In the genomic region with DNA sequence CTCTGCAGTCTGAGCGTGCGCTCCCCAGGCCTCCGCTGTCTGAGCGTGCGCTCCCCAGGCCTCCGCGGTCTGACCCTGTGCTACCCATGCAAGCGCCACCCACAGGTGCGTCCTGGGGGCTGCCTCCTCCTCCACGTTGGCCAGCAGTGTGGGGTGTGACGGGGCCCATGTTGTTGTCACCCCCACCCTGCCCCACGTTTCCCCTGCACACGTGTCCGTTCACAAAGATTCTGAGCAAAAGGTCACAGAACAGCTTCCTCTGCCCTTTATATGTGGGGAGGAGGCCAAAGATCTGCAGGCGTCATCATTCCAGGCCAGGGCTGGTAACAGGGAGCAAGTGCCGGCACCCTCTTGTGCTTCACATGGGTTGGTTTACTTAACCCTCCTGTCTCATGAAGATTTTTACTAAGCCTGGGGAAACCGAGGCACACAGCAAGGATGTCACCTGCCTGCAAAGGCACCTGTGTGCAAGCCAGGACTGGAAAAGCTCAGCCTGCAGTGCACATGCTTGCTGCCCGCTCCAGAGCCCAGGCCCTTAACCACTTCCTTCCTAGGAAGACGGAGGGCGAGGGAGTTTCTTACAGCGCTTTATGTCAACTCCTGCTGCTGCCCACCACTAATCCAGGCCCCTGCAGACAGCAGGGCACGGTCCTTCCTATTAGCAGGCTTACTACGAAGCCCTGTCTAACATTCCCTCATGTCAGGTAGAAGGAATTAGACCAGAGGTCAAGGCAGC, we compare ENCODE assay signal across 13 cellular contexts. TPM values are rescaled to one million over a fixed set of nuclear protein-coding genes. Genes with fewer than 3 reads are reported as not detected.
DNase-seq lines count a peak whose midpoint lies in the region; ATAC-seq, FAIRE-seq and TF ChIP-seq lines count a peak whose summit lies in the region.
"Had no signal": no experiment of that assay in that cellular context is flagged by ENCODE, and none has a peak within 500 bp of the region (broad histone marks: within the 10 kb centered on the region; RNA-seq: fewer than 3 reads in every experiment).

No MANE protein-coding gene starts in this region.

- H3K36me3 Mint-ChIP-seq in activated naive CD8-positive, alpha-beta T cell treated with anti-CD3 and anti-CD28 coated beads for 36 hours: no peaks in the 10 kb centered on the region

- H3K9me3 ChIP-seq in HepG2 (ENCODE audit: low read length) (no peaks in the 10 kb centered on the region), breast epithelium (no peaks in the 10 kb centered on the region)

- H3K27ac Mint-ChIP-seq in activated naive CD8-positive, alpha-beta T cell treated with anti-CD3 and anti-CD28 coated beads for 36 hours: no peak overlapping the region

- H3K27me3 ChIP-seq in HepG2 (ENCODE audit: control insufficient read depth in 1 of 2, insufficient read depth in 2 of 2, low read length in 2 of 2) (no peaks in the 10 kb centered on the region; a peak in 1 of 5 replicates), breast epithelium (no peaks in the 10 kb centered on the region)

- no peak overlapping the region for H3K9ac ChIP-seq in HepG2 (ENCODE audit: insufficient read depth, low read depth, low read length)

- DNase-seq in Right ventricle myocardium superior (peak; percentile 60), cardiac septum (ENCODE audit: low spot score) (no peak), HepG2 (ENCODE audit: low spot score) (no peak), urothelium cell line (ENCODE audit: low spot score) (no peak), breast epithelium (ENCODE audit: low spot score in 2 of 2) (no peak), NCI-H2227 treated with DMSO at 0.1 percent for 48 hours (lab: John Stamatoyannopoulos, UW) (no peak)
- DNase-seq in activated naive CD8-positive, alpha-beta T cell treated with anti-CD3 and anti-CD28 coated beads for 36 hours: peak; percentile 32
- DNase-seq: activated naive CD4-positive, alpha-beta T cell; central memory CD4-positive, alpha-beta T cell; NCI-H1048; PC-3 had no signal

- H3K27ac ChIP-seq in HepG2 (ENCODE audit: extremely low read length, insufficient read depth, low read length) (no peak overlapping the region), breast epithelium (peak overlapping the region in 1 of 2 donors; percentile 90)

- in situ Hi-C loops in HepG2 (cut with HindIII; ENCODE audit: extremely low pct_ligation_motif_present, low pct_unique_long_range_greater_than_20kb): no loop called here

- no peak overlapping the region for H2AFZ ChIP-seq in HepG2 (ENCODE audit: low read length)

- H4K20me1 ChIP-seq in HepG2 (ENCODE audit: insufficient read depth, low read length): no peaks in the 10 kb centered on the region

- BruUV-seq in HepG2 (replicated peaks; lab: Mats Ljungman, UMichigan): no TSS peak

- no peak overlapping the region for H3K4me3 ChIP-seq in HepG2 (replicated peaks in 1 of 3; ENCODE audit: insufficient read depth in 1 of 3, low read depth in 2 of 3, low read length in 3 of 3)
- no peak overlapping the region for H3K4me3 ChIP-seq in breast epithelium

- TF ChIP-seq RAD21 in HepG2 (CRISPR knock-in tag; IDR thresholded peaks at IDR 0.05): no peak

- no peak for FAIRE-seq in HepG2 (lab: Jason Lieb, UNC)
- peak; percentile 77 for FAIRE-seq in urothelium cell line (lab: Jason Lieb, UNC)

- peaks cover 27% of the 10 kb centered on the region for H3K79me2 ChIP-seq in HepG2 (ENCODE audit: insufficient read depth, low read length)

- H3K4me1 ChIP-seq in HepG2 (ENCODE audit: insufficient read depth, low read length): peaks cover 49% of the 10 kb centered on the region
- H3K4me1 ChIP-seq in breast epithelium: peaks cover 21 to 23% of the 10 kb centered on the region in 2 donors

- TF ChIP-seq EP300 in HepG2 (IDR thresholded peaks at IDR 0.05; ENCODE audit: low read depth in 2 of 2, low read length in 2 of 2): no peak
- no peak for TF ChIP-seq EP300 in HepG2 (CRISPR knock-in tag; IDR thresholded peaks at IDR 0.05; ENCODE audit: borderline replicate concordance)

- WGBS in HepG2 (ENCODE audit: low lambda C conversion rate): 94% methylated on average over 16 of the region's 23 CpGs

- no peak for ATAC-seq in Right ventricle myocardium superior (ENCODE audit: poor library complexity)
- ATAC-seq in HepG2: no peak
- no peak for ATAC-seq in HG03175 (IDR thresholded peaks at IDR 0.05; ENCODE audit: unreplicated experiment)
- ATAC-seq: esophagus mucosa, PC-3 had no signal

- no peaks in the 10 kb centered on the region for H3K27me3 Mint-ChIP-seq in activated naive CD8-positive, alpha-beta T cell treated with anti-CD3 and anti-CD28 coated beads for 36 hours

- peaks cover 43% of the 10 kb centered on the region for H3K4me1 Mint-ChIP-seq in activated naive CD8-positive, alpha-beta T cell treated with anti-CD3 and anti-CD28 coated beads for 36 hours

- intact Hi-C loops in Right ventricle myocardium superior (cut with DNase I) (no loop called here), cardiac septum (cut with DNase I) (no loop called here), HepG2 (cut with micrococcal nuclease; ENCODE audit: unreplicated experiment) (loop anchor here (5.0 kb wide), 1 partner anchor 57 kb away; no protein-coding TSS in a partner anchor), breast epithelium (cut with DNase I; ENCODE audit: low total_unique reads) (loop anchor here (1.0 kb wide), 1 partner anchor 43 kb away; no protein-coding TSS in a partner anchor)

- no peak for TF ChIP-seq CTCF in HepG2 (CRISPR knock-in tag; IDR thresholded peaks at IDR 0.05)
- no peak for TF ChIP-seq CTCF in breast epithelium (IDR thresholded peaks at IDR 0.05)

- TF ChIP-seq POLR2A in HepG2 (IDR thresholded peaks at IDR 0.05; ENCODE audit: insufficient read depth in 1 of 2, low read depth in 2 of 2, low read length in 2 of 2) (no peak), breast epithelium (IDR thresholded peaks at IDR 0.05) (no peak)

- POLR2A ChIA-PET in HepG2 (lab: Yijun Ruan, JAX): no interaction called here

- CTCF ChIA-PET in HepG2 (lab: Yijun Ruan, JAX; ENCODE audit: low intra/inter-chr PET ratio, low total read pairs): no interaction called here

- H3K4me2 ChIP-seq in HepG2 (ENCODE audit: low read depth, low read length): no peak overlapping the region

- no peaks in the 10 kb centered on the region for H3K9me3 Mint-ChIP-seq in activated naive CD8-positive, alpha-beta T cell treated with anti-CD3 and anti-CD28 coated beads for 36 hours

- H3K36me3 ChIP-seq in HepG2 (replicated peaks in 1 of 2; ENCODE audit: control insufficient read depth in 1 of 2, insufficient read depth in 2 of 2, low read length in 2 of 2): peaks cover 0 to 1% of the 10 kb centered on the region in 2 experiments; a peak in 2 of 5 replicates
- no peaks in the 10 kb centered on the region for H3K36me3 ChIP-seq in breast epithelium

- H3K4me3 Mint-ChIP-seq in activated naive CD8-positive, alpha-beta T cell treated with anti-CD3 and anti-CD28 coated beads for 36 hours: no peak overlapping the region

RNA-seq across cellular contexts. Expression of gene GPR146, which starts 4.8 kb away (rescaled TPM):
- total RNA-seq in Right ventricle myocardium superior (26.3 TPM), cardiac septum (12.6 TPM), HepG2 (2016; rRNA removed; fragmentation: Illumina TruSeq; extraction: Trizol) (0.84 and 2.0 TPM in 2 replicates), breast epithelium (10 to 100 TPM; 24.1 to 56.8 (median 43.6) TPM)
- total RNA-seq in activated naive CD8-positive, alpha-beta T cell treated with anti-CD3 and anti-CD28 coated beads for 36 hours: 1 to 10 TPM; 2.4 to 2.8 TPM
- 0.91 and 1.1 TPM in 2 replicates for total RNA-seq in HepG2 (2016; cell fraction: cytosol; rRNA removed; fragmentation: Illumina TruSeq; extraction: Trizol; ENCODE audit: low read depth)
- total RNA-seq in HepG2 (2016; cell fraction: insoluble cytoplasmic fraction; rRNA removed; fragmentation: Illumina TruSeq; extraction: Trizol): 0.89 and 1.2 TPM in 2 replicates
- total RNA-seq in HepG2 (2016; cell fraction: membrane; rRNA removed; fragmentation: Illumina TruSeq; extraction: Trizol): 1.9 and 2.7 TPM in 2 replicates
- 1.1 and 3.4 TPM in 2 replicates for total RNA-seq in HepG2 (2016; cell fraction: nucleus; rRNA removed; fragmentation: Illumina TruSeq; extraction: Trizol)
- 15.9 and 17.2 TPM in 2 replicates for polyA plus RNA-seq in HepG2 (2011; rRNA removed)
- polyA plus RNA-seq in HepG2 (2011; cell fraction: cytosol; rRNA removed): 11.4 and 22.4 TPM in 2 replicates
- 18.2 and 25.0 TPM in 2 replicates for polyA plus RNA-seq in HepG2 (2011; cell fraction: nucleus; rRNA removed)
- 4.5 and 5.3 TPM in 2 replicates for polyA plus RNA-seq in HepG2 (2012)
- 2.1 and 2.2 TPM in 2 replicates for polyA plus RNA-seq in HepG2 (2016; cell fraction: cytosol; fragmentation: Illumina TruSeq; extraction: Trizol; ENCODE audit: low read depth)
- polyA plus RNA-seq in HepG2 (2016; cell fraction: insoluble cytoplasmic fraction; fragmentation: Illumina TruSeq; extraction: Trizol; ENCODE audit: low read depth): 0.78 and 1.3 TPM in 2 replicates
- 2.3 and 3.4 TPM in 2 replicates for polyA plus RNA-seq in HepG2 (2016; cell fraction: membrane; fragmentation: Illumina TruSeq; extraction: Trizol; ENCODE audit: low read depth)
- polyA plus RNA-seq in HepG2 (2016; cell fraction: nucleus; fragmentation: Illumina TruSeq; extraction: Trizol; ENCODE audit: insufficient read depth, low read depth): 2.2 and 2.5 TPM in 2 replicates
- 0.87 and 47.8 TPM in 2 replicates for polyA minus RNA-seq in HepG2 (2011; rRNA and poly(A)+ RNA removed; ENCODE audit: low replicate concordance)
- polyA minus RNA-seq in HepG2 (2011; cell fraction: cytosol; rRNA and poly(A)+ RNA removed): 6.9 and 9.1 TPM in 2 replicates
- polyA minus RNA-seq in HepG2 (2011; cell fraction: nucleus; rRNA and poly(A)+ RNA removed): 9.3 and 14.0 TPM in 2 replicates

RNA-seq across cellular contexts. Expression of gene GPER1, which starts 38.7 kb away (rescaled TPM):
- total RNA-seq in Right ventricle myocardium superior (2.5 TPM), cardiac septum (2.9 TPM), HepG2 (2016; rRNA removed; fragmentation: Illumina TruSeq; extraction: Trizol) (15.2 and 19.7 TPM in 2 replicates), breast epithelium (1 to 10 TPM; 2.6 to 3.3 (median 3.2) TPM)
- total RNA-seq in activated naive CD8-positive, alpha-beta T cell treated with anti-CD3 and anti-CD28 coated beads for 36 hours: under 1 TPM; 0.14 to 0.37 TPM
- total RNA-seq in HepG2 (2016; cell fraction: cytosol; rRNA removed; fragmentation: Illumina TruSeq; extraction: Trizol; ENCODE audit: low read depth): 11.8 and 14.0 TPM in 2 replicates
- total RNA-seq in HepG2 (2016; cell fraction: insoluble cytoplasmic fraction; rRNA removed; fragmentation: Illumina TruSeq; extraction: Trizol): 14.3 and 19.8 TPM in 2 replicates
- 22.2 and 30.5 TPM in 2 replicates for total RNA-seq in HepG2 (2016; cell fraction: membrane; rRNA removed; fragmentation: Illumina TruSeq; extraction: Trizol)
- total RNA-seq in HepG2 (2016; cell fraction: nucleus; rRNA removed; fragmentation: Illumina TruSeq; extraction: Trizol): 13.6 and 15.7 TPM in 2 replicates
- 12.7 and 16.4 TPM in 2 replicates for polyA plus RNA-seq in HepG2 (2011; rRNA removed)
- 14.9 and 19.2 TPM in 2 replicates for polyA plus RNA-seq in HepG2 (2011; cell fraction: cytosol; rRNA removed)
- polyA plus RNA-seq in HepG2 (2011; cell fraction: nucleus; rRNA removed): 55.4 and 63.5 TPM in 2 replicates
- polyA plus RNA-seq in HepG2 (2012): 10.5 and 10.7 TPM in 2 replicates
- 9.9 and 11.3 TPM in 2 replicates for polyA plus RNA-seq in HepG2 (2016; cell fraction: cytosol; fragmentation: Illumina TruSeq; extraction: Trizol; ENCODE audit: low read depth)
- polyA plus RNA-seq in HepG2 (2016; cell fraction: insoluble cytoplasmic fraction; fragmentation: Illumina TruSeq; extraction: Trizol; ENCODE audit: low read depth): 17.5 and 21.3 TPM in 2 replicates
- polyA plus RNA-seq in HepG2 (2016; cell fraction: membrane; fragmentation: Illumina TruSeq; extraction: Trizol; ENCODE audit: low read depth): 22.0 and 22.5 TPM in 2 replicates
- 36.9 and 39.6 TPM in 2 replicates for polyA plus RNA-seq in HepG2 (2016; cell fraction: nucleus; fragmentation: Illumina TruSeq; extraction: Trizol; ENCODE audit: insufficient read depth, low read depth)
- polyA minus RNA-seq in HepG2 (2011; rRNA and poly(A)+ RNA removed; ENCODE audit: low replicate concordance): 7.5 and 47.4 TPM in 2 replicates
- 11.5 and 13.4 TPM in 2 replicates for polyA minus RNA-seq in HepG2 (2011; cell fraction: cytosol; rRNA and poly(A)+ RNA removed)
- polyA minus RNA-seq in HepG2 (2011; cell fraction: nucleus; rRNA and poly(A)+ RNA removed): 4.2 and 5.7 TPM in 2 replicates

Comparison
In these comparisons a context has a peak if more than half of its experiments do, and no peak if none do; other contexts are left out.
1. DNase-seq: peak in Right ventricle myocardium superior (single experiment) and activated naive CD8-positive, alpha-beta T cell treated with anti-CD3 and anti-CD28 coated beads for 36 hours (single experiment); none in cardiac septum (single experiment), HepG2 (single experiment), urothelium cell line (single experiment), breast epithelium (0 of 2) and NCI-H2227 treated with DMSO at 0.1 percent for 48 hours (single experiment).
2. intact Hi-C loops: an anchor here in HepG2 (5.0 kb wide) and breast epithelium (1.0 kb wide); none called in Right ventricle myocardium superior and cardiac septum.